21 cellular contexts compared by ENCODE assay signal in the genomic region with DNA sequence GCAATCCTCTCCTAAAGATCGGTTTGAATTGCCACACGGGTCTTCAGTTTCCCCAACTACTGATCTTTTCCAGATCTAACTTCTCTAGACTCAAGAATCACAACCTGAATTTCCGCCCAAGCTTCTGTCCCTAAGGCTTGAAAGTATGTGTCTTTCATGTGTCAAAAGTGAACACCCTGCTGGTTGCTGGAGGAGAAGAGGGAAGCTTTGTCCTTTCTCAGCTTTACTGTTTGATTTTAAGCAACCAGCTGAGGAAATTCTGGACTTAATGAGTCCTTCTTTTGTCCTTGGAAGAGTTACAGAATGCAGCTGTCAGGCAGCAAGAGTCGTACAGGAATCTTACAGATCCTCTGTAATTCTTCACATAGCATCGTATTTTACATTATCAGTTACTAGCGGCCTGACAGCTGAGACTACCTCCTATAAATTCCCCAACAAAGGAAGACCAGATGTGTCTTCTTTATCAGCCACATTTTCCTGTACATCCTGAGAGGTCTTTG.
DNase-seq lines count a peak whose midpoint lies in the region; TF ChIP-seq lines count a peak whose summit lies in the region.
"Had no signal": no experiment of that assay in that cellular context is flagged by ENCODE, and none has a peak within 500 bp of the region (broad histone marks: within the 10 kb centered on the region; RNA-seq: fewer than 3 reads in every experiment).

No MANE protein-coding gene starts in this region.

- peak; percentile 16 for DNase-seq in GM23248
- no peak for DNase-seq in endodermal cell
- DNase-seq in smooth muscle cell (lab: John Stamatoyannopoulos, UW; ENCODE audit: unreplicated experiment), result no peak
- DNase-seq in stimulated activated CD8-positive, alpha-beta memory T cell treated with anti-CD3 and anti-CD28 coated beads, Interleukin-4, amount 100 ng/mL, for 48 hours, result no peak
- DNase-seq in NCI-H2171 (lab: John Stamatoyannopoulos, UW), result no peak
- DNase-seq in Calu3, result no peak
- DNase-seq: activated CD4-positive, alpha-beta T cell treated with anti-CD3 and anti-CD28 coated beads, Interleukin-2, amount 10 ng/mL, durations not matched to agents 7 days and 5 days; activated naive CD4-positive, alpha-beta T cell treated with anti-CD3 and anti-CD28 coated beads, Interleukin-2, amount 10 ng/mL, durations not matched to agents 7 days and 5 days; AML-193; CD8-positive, alpha-beta memory T cell; DMS153; GOT3; NCI-H1436; NCI-H446 treated with DMSO at 0.1 percent for 48 hours; occipital lobe; stomach; transverse colon had no signal

- H3K27ac Mint-ChIP-seq in endodermal cell (no peak overlapping the region), nephron (peak overlapping the region; percentile 88 to 96 (median 93)), Calu3 (ENCODE audit: unreplicated experiment) (no peak overlapping the region)
- H3K27ac Mint-ChIP-seq: activated CD4-positive, alpha-beta T cell treated with anti-CD3 and anti-CD28 coated beads, Interleukin-2, amount 10 ng/mL, durations not matched to agents 7 days and 5 days; activated naive CD4-positive, alpha-beta T cell treated with anti-CD3 and anti-CD28 coated beads, Interleukin-2, amount 10 ng/mL, durations not matched to agents 7 days and 5 days; CD8-positive, alpha-beta memory T cell; T-helper 2 cell treated with Interferon-gamma antibody and Interleukin-4, amounts not matched to agents 5 μg/mL and 100 μg/mL, for 36 hours had no signal

- H3K4me3 Mint-ChIP-seq in endodermal cell (no peak overlapping the region), nephron (no peak overlapping the region), Calu3 (ENCODE audit: low read depth, unreplicated experiment) (no peak overlapping the region)
- H3K4me3 Mint-ChIP-seq: activated CD4-positive, alpha-beta T cell treated with anti-CD3 and anti-CD28 coated beads, Interleukin-2, amount 10 ng/mL, durations not matched to agents 7 days and 5 days; activated naive CD4-positive, alpha-beta T cell treated with anti-CD3 and anti-CD28 coated beads, Interleukin-2, amount 10 ng/mL, durations not matched to agents 7 days and 5 days; CD8-positive, alpha-beta memory T cell; T-helper 2 cell treated with Interferon-gamma antibody and Interleukin-4, amounts not matched to agents 5 μg/mL and 100 μg/mL, for 36 hours had no signal

- H3K9me3 Mint-ChIP-seq in endodermal cell (peaks cover 4% of the 10 kb centered on the region), nephron (no peaks in the 10 kb centered on the region), Calu3 (ENCODE audit: low read depth, unreplicated experiment) (no peaks in the 10 kb centered on the region)
- H3K9me3 Mint-ChIP-seq: activated CD4-positive, alpha-beta T cell treated with anti-CD3 and anti-CD28 coated beads, Interleukin-2, amount 10 ng/mL, durations not matched to agents 7 days and 5 days; CD8-positive, alpha-beta memory T cell; T-helper 2 cell treated with Interferon-gamma antibody and Interleukin-4, amounts not matched to agents 5 μg/mL and 100 μg/mL, for 36 hours had no signal

- H3K27ac ChIP-seq in GM23248 (no peak overlapping the region), endodermal cell (ENCODE audit: low read depth, low read length) (peak overlapping the region; percentile 83), smooth muscle cell (ENCODE audit: low read depth) (no peak overlapping the region)
- H3K27ac ChIP-seq: epithelial cell of prostate, stomach, VCaP had no signal

- no peak overlapping the region for H3K4me2 ChIP-seq in GM23248 (ENCODE audit: unreplicated experiment)
- H3K4me2 ChIP-seq in smooth muscle cell, result no peak overlapping the region

- CTCF ChIA-PET in Calu3 (lab: Charles Lee), result interaction anchor here (0.6 kb wide), 1 partner anchor 327 kb away, joined by 5 read pairs; no protein-coding TSS in a partner anchor

- H3K79me2 ChIP-seq in GM23248 (ENCODE audit: insufficient read depth), result no peaks in the 10 kb centered on the region
- H3K79me2 ChIP-seq in smooth muscle cell (ENCODE audit: low read depth), result no peaks in the 10 kb centered on the region

- H3K9me3 ChIP-seq in GM23248 (ENCODE audit: low read depth) (no peaks in the 10 kb centered on the region), endodermal cell (ENCODE audit: control insufficient read depth, low read length) (no peaks in the 10 kb centered on the region), smooth muscle cell (replicated peaks; ENCODE audit: low read depth) (no peaks in the 10 kb centered on the region)
- H3K9me3 ChIP-seq: transverse colon had no signal

- in situ Hi-C loops in GM23248 (cut with MboI), result no loop called here

- no peaks in the 10 kb centered on the region for H4K20me1 ChIP-seq in GM23248 (ENCODE audit: insufficient read depth)
- H4K20me1 ChIP-seq in smooth muscle cell (ENCODE audit: low read depth), result no peaks in the 10 kb centered on the region

- TF ChIP-seq CTCF in endodermal cell (conservative IDR thresholded peaks at IDR 0.05) (no peak), nephron (IDR thresholded peaks at IDR 0.05; ENCODE audit: unreplicated experiment in 3 of 3) (no peak), smooth muscle cell (IDR thresholded peaks at IDR 0.05; ENCODE audit: borderline replicate concordance, insufficient read depth, poor library complexity, severe bottlenecking) (no peak), Calu3 (IDR thresholded peaks at IDR 0.05; ENCODE audit: unreplicated experiment) (no peak)

- 37% methylated on average over 6 of the region's 6 CpGs for WGBS in GM23248 (ENCODE audit: low coverage in 1 of 2, low lambda C conversion rate in 2 of 2, missing lambda C conversion rate in 2 of 2), 2 experiments
- WGBS in endodermal cell (ENCODE audit: insufficient coverage in 1 of 2, insufficient read length in 1 of 2), 2 experiments, result 80 to 87% methylated on average over 1 to 6 of the region's 6 CpGs
- WGBS in smooth muscle cell (ENCODE audit: low lambda C conversion rate), result 35% methylated on average over 6 of the region's 6 CpGs

- peaks cover 8% of the 10 kb centered on the region; the same call in 1 of the 2 replicates for H3F3A ChIP-seq in GM23248 (ENCODE audit: insufficient read depth)
- H3F3A ChIP-seq in smooth muscle cell (ENCODE audit: low read depth), result no peaks in the 10 kb centered on the region

- BruUV-seq in Calu3 (replicated peaks; lab: Mats Ljungman, UMichigan), result no TSS peak

- intact Hi-C loops in Calu3 (cut with micrococcal nuclease; ENCODE audit: unreplicated experiment), result no loop called here

- H3K27me3 ChIP-seq in GM23248 (replicated peaks; ENCODE audit: insufficient read depth) (no peaks in the 10 kb centered on the region), endodermal cell (ENCODE audit: control insufficient read depth, insufficient read depth, low read length, poor library complexity, severe bottlenecking) (no peaks in the 10 kb centered on the region), smooth muscle cell (ENCODE audit: low read depth) (no peaks in the 10 kb centered on the region)
- H3K27me3 ChIP-seq: stomach, transverse colon had no signal

- H3K27me3 Mint-ChIP-seq in endodermal cell (ENCODE audit: insufficient read depth) (no peaks in the 10 kb centered on the region), nephron (ENCODE audit: low read depth) (no peaks in the 10 kb centered on the region), Calu3 (ENCODE audit: unreplicated experiment) (no peaks in the 10 kb centered on the region)
- H3K27me3 Mint-ChIP-seq: activated CD4-positive, alpha-beta T cell treated with anti-CD3 and anti-CD28 coated beads, Interleukin-2, amount 10 ng/mL, durations not matched to agents 7 days and 5 days; activated naive CD4-positive, alpha-beta T cell treated with anti-CD3 and anti-CD28 coated beads, Interleukin-2, amount 10 ng/mL, durations not matched to agents 7 days and 5 days had no signal

- H3K4me1 Mint-ChIP-seq in endodermal cell (no peaks in the 10 kb centered on the region), nephron (peaks cover 39% of the 10 kb centered on the region), Calu3 (ENCODE audit: low read depth, unreplicated experiment) (no peaks in the 10 kb centered on the region)
- H3K4me1 Mint-ChIP-seq: activated CD4-positive, alpha-beta T cell treated with anti-CD3 and anti-CD28 coated beads, Interleukin-2, amount 10 ng/mL, durations not matched to agents 7 days and 5 days; activated naive CD4-positive, alpha-beta T cell treated with anti-CD3 and anti-CD28 coated beads, Interleukin-2, amount 10 ng/mL, durations not matched to agents 7 days and 5 days; CD8-positive, alpha-beta memory T cell had no signal

- H3K4me1 ChIP-seq in GM23248 (ENCODE audit: insufficient read depth), result no peaks in the 10 kb centered on the region
- H3K4me1 ChIP-seq in endodermal cell (ENCODE audit: control insufficient read depth, insufficient read depth, low read length), result no peaks in the 10 kb centered on the region
- H3K4me1 ChIP-seq in smooth muscle cell (ENCODE audit: low read depth), result peaks cover 12% of the 10 kb centered on the region
- H3K4me1 ChIP-seq: stomach, transverse colon had no signal

- H3K9me2 ChIP-seq in GM23248 (ENCODE audit: insufficient read depth), result no peaks in the 10 kb centered on the region

- H3K36me3 ChIP-seq in GM23248 (ENCODE audit: low read depth), result no peaks in the 10 kb centered on the region
- no peaks in the 10 kb centered on the region for H3K36me3 ChIP-seq in endodermal cell (ENCODE audit: control insufficient read depth, insufficient read depth, low read length)
- H3K36me3 ChIP-seq in smooth muscle cell (ENCODE audit: low read depth), result no peaks in the 10 kb centered on the region
- H3K36me3 ChIP-seq: stomach, transverse colon had no signal

- no peak overlapping the region for H3K4me3 ChIP-seq in GM23248
- no peak overlapping the region for H3K4me3 ChIP-seq in endodermal cell (ENCODE audit: low read length)
- no peak overlapping the region for H3K4me3 ChIP-seq in smooth muscle cell
- H3K4me3 ChIP-seq: stomach, transverse colon had no signal

- no peaks in the 10 kb centered on the region for H3K36me3 Mint-ChIP-seq in endodermal cell (ENCODE audit: low read depth)
- no peaks in the 10 kb centered on the region for H3K36me3 Mint-ChIP-seq in nephron (ENCODE audit: low read depth)
- H3K36me3 Mint-ChIP-seq in Calu3 (ENCODE audit: insufficient read depth, unreplicated experiment), result no peaks in the 10 kb centered on the region
- H3K36me3 Mint-ChIP-seq: activated naive CD4-positive, alpha-beta T cell treated with anti-CD3 and anti-CD28 coated beads, Interleukin-2, amount 10 ng/mL, durations not matched to agents 7 days and 5 days; CD8-positive, alpha-beta memory T cell had no signal

- H3K9ac ChIP-seq in GM23248 (no peak overlapping the region), endodermal cell (ENCODE audit: extremely low read depth, low read length, poor library complexity, severe bottlenecking) (no peak overlapping the region), smooth muscle cell (ENCODE audit: low read depth) (no peak overlapping the region)

- peak overlapping the region; percentile 63 for H2AFZ ChIP-seq in GM23248
- H2AFZ ChIP-seq in smooth muscle cell (ENCODE audit: low read depth), result peak overlapping the region; percentile 56

Comparison
In these comparisons a context has a peak if more than half of its experiments do, and no peak if none do; other contexts are left out.
1. H3K27ac Mint-ChIP-seq: peak in nephron (3 of 3); none in endodermal cell (single experiment) and Calu3 (single experiment).